ENCODE assay signal across 11 cellular contexts in genomic region chr5:169873642-169874041, GRCh38.
DNase-seq lines count a peak whose midpoint lies in the region; ATAC-seq and TF ChIP-seq lines count a peak whose summit lies in the region.
"Had no signal": no experiment of that assay in that cellular context is flagged by ENCODE, and none has a peak within 500 bp of the region (broad histone marks: within the 10 kb centered on the region; RNA-seq: fewer than 3 reads in every experiment).

No MANE protein-coding gene starts in this region.

- peaks cover 0 to 49% (median 0%) of the 10 kb centered on the region in 9 donors for H3K4me1 ChIP-seq in heart right ventricle
- no peaks in the 10 kb centered on the region for H3K4me1 ChIP-seq in ovary (ENCODE audit: insufficient read depth)
- no peaks in the 10 kb centered on the region for H3K4me1 ChIP-seq in SJCRH30
- H3K4me1 ChIP-seq in PC-3 (ENCODE audit: insufficient read depth, low read length): no peaks in the 10 kb centered on the region

- TF ChIP-seq POLR2A in ovary (IDR thresholded peaks at IDR 0.05): no peak

- H3K27me3 ChIP-seq in heart right ventricle: peaks cover 0 to 4% (median 0%) of the 10 kb centered on the region in 7 donors
- no peaks in the 10 kb centered on the region for H3K27me3 ChIP-seq in ovary
- H3K27me3 ChIP-seq in SJCRH30: peaks cover 3% of the 10 kb centered on the region; the same call in 1 of the 2 replicates
- no peaks in the 10 kb centered on the region for H3K27me3 ChIP-seq in PC-3 (ENCODE audit: low read length)

- CTCF ChIA-PET in PC-3 (lab: Charles Lee): interaction anchor here (0.7 kb wide), 1 partner anchor 1690 kb away, joined by 6 read pairs; no protein-coding TSS in a partner anchor

- no peak overlapping the region for H2AFZ ChIP-seq in PC-3 (ENCODE audit: low read length)

- H3K27ac ChIP-seq in heart right ventricle (peak overlapping the region in 1 of 10 donors; percentile 39), ovary (no peak overlapping the region), SJCRH30 (no peak overlapping the region), PC-3 (ENCODE audit: low read length) (no peak overlapping the region)

- no peaks in the 10 kb centered on the region for H3K9me3 ChIP-seq in heart right ventricle
- H3K9me3 ChIP-seq in ovary: no peaks in the 10 kb centered on the region
- no peaks in the 10 kb centered on the region for H3K9me3 ChIP-seq in SJCRH30 (replicated peaks)
- H3K9me3 ChIP-seq in PC-3 (ENCODE audit: low read length): no peaks in the 10 kb centered on the region

- 44 to 64% methylated on average over 5 of the region's 5 CpGs for WGBS in heart right ventricle, 2 donors
- WGBS in ovary, 3 donors: 12 to 20% (median 12%) methylated on average over 5 of the region's 5 CpGs

- TF ChIP-seq EP300 in ovary (IDR thresholded peaks at IDR 0.05): no peak

- TF ChIP-seq CTCF in heart right ventricle (IDR thresholded peaks at IDR 0.05) (no peak), ovary (IDR thresholded peaks at IDR 0.05) (no peak), PC-3 (conservative IDR thresholded peaks at IDR 0.05; ENCODE audit: low read depth, low read length) (no peak)

- no TSS peak for BruUV-seq in PC-3 (replicated peaks; lab: Mats Ljungman, UMichigan)

- H3K4me3 ChIP-seq in heart right ventricle (no peak overlapping the region), ovary (no peak overlapping the region), SJCRH30 (no peak overlapping the region), PC-3 (ENCODE audit: low read length) (no peak overlapping the region)
- H3K4me3 ChIP-seq: K562 had no signal

- peaks cover 0 to 10% (median 0%) of the 10 kb centered on the region in 9 donors for H3K36me3 ChIP-seq in heart right ventricle
- H3K36me3 ChIP-seq in ovary: no peaks in the 10 kb centered on the region
- H3K36me3 ChIP-seq in SJCRH30: no peaks in the 10 kb centered on the region
- H3K36me3 ChIP-seq in PC-3 (ENCODE audit: low read depth, low read length): no peaks in the 10 kb centered on the region

- no peaks in the 10 kb centered on the region for H3K79me2 ChIP-seq in PC-3 (ENCODE audit: low read length)

- ATAC-seq in heart right ventricle (peak; percentile 60 to 85 (median 79)), PC-3 (no peak)
- ATAC-seq: K562, SK-N-SH treated with all-trans-retinoic acid at 6 μM for 48 hours had no signal

- no peaks in the 10 kb centered on the region for H3K9me2 ChIP-seq in PC-3 (replicated peaks; ENCODE audit: low read length)

- H3K9ac ChIP-seq in PC-3 (ENCODE audit: low read length): no peak overlapping the region

- H3K4me2 ChIP-seq in PC-3 (ENCODE audit: low read length): no peak overlapping the region

- POLR2A ChIA-PET in PC-3 (lab: Charles Lee; ENCODE audit: unreplicated experiment): no interaction called here

- DNase-seq in CD1c-positive myeloid dendritic cell (ENCODE audit: extremely low spot score) (peak; percentile 26), SKM-1 treated with dmso at 0.1 percent for 144 hours (lab: John Stamatoyannopoulos, UW; ENCODE audit: unreplicated experiment) (peak; percentile 92), heart right ventricle (peak in 1 of 2 donors; percentile 33), ovary (peak in 3 of 5 donors; percentile 21 to 52 (median 26)), NCI-H2196 (lab: John Stamatoyannopoulos, UW; ENCODE audit: unreplicated experiment) (no peak), SJCRH30 (no peak), foreskin melanocyte (no peak), PC-3 (no peak)
- DNase-seq: activated CD4-positive, alpha-beta T cell treated with anti-CD3 and anti-CD28 coated beads, Interleukin-2, amount 50 U/mL, for 48 hours had no signal

- intact Hi-C loops in heart right ventricle (cut with DNase I): loop anchor here in 1 of 10 donors (10.0 kb wide), 1 partner anchor 69 kb away; no protein-coding TSS in a partner anchor
- intact Hi-C loops in ovary (cut with DNase I): no loop called here
- intact Hi-C loops in PC-3 (cut with micrococcal nuclease): no loop called here

- no peaks in the 10 kb centered on the region for H3F3A ChIP-seq in PC-3 (ENCODE audit: low read length, unreplicated experiment)

- H4K20me1 ChIP-seq in PC-3 (ENCODE audit: low read length): no peaks in the 10 kb centered on the region

Comparison
In these comparisons a context has a peak if more than half of its experiments do, and no peak if none do; other contexts are left out.
1. DNase-seq: peak in CD1c-positive myeloid dendritic cell (single experiment), SKM-1 treated with dmso at 0.1 percent for 144 hours (single experiment) and ovary (3 of 5); none in NCI-H2196 (single experiment), SJCRH30 (0 of 2), foreskin melanocyte (single experiment) and PC-3 (single experiment).